ENCODE assay signal across 20 cellular contexts in the genomic region with DNA sequence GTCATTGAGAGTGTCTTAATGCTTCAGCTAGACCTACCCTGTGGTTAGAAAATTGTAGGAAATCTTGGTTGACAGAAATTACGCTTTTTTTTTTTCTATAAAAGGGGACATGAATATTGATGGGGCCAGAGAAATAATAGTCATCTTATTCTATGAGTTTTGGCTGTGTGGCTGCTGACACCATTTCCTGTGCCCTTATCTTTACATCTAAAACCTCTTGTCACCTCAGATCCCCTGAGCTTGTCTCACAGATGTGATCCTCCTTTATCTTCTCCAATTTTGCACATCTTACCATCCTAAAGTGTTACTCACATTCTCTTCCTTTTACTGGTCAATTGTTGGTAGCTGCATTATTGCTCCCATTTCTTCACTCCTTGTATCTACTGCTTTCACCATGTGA. TPM values are rescaled to one million over a fixed set of nuclear protein-coding genes. Genes with fewer than 3 reads are reported as not detected.
"Had no signal": no experiment of that assay in that cellular context is flagged by ENCODE, and none has a peak within 500 bp of the region (broad histone marks: within the 10 kb centered on the region; RNA-seq: fewer than 3 reads in every experiment).

No MANE protein-coding gene starts in this region.

- DNase-seq: IMR-90, NCI-H1092 treated with DMSO at 0.1 percent for 48 hours, NCI-H1436, NCI-H187, NCI-H2029 treated with DMSO at 0.1 percent for 48 hours, NCI-H2171 treated with DMSO at 0.1 percent for 48 hours, NCI-H2227 treated with DMSO at 0.1 percent for 48 hours, NCI-H524 treated with DMSO at 0.1 percent for 48 hours, NCI-H774, PC-3, SHP77, SK-N-SH had no signal

- ATAC-seq: HepG2, K562, Panc1, PC-3 had no signal

- FAIRE-seq: HepG2, K562 had no signal

- H3K27ac ChIP-seq: RWPE1 had no signal

- H3K9ac ChIP-seq: SK-N-SH had no signal

- H3K4me3 ChIP-seq: K562 had no signal

- H3K9me3 ChIP-seq: SK-N-SH had no signal

- H3K4me2 ChIP-seq: SK-N-SH had no signal

RNA-seq across cellular contexts. Expression of a gene that starts 36.1 kb away (rescaled TPM):
- total RNA-seq: HepG2, HT1080, IMR-90, LHCN-M2, MCF 10A, NCI-H460, PC-3 had no signal
- polyA plus RNA-seq: HepG2, IMR-90 had no signal
